ENCODE assay signal across 18 cellular contexts in genomic region chr1:219121634-219122033, GRCh38.
"Had no signal": no experiment of that assay in that cellular context is flagged by ENCODE, and none has a peak within 500 bp of the region (broad histone marks: within the 10 kb centered on the region; RNA-seq: fewer than 3 reads in every experiment).

No MANE protein-coding gene starts in this region.

- H3K27me3 Mint-ChIP-seq: activated CD4-positive, alpha-beta T cell treated with anti-CD3 and anti-CD28 coated beads, Interleukin-2, amount 10 ng/mL, durations not matched to agents 24 days and 14 days; progenitor cell of endocrine pancreas had no signal

- H3K36me3 Mint-ChIP-seq: naive thymus-derived CD8-positive, alpha-beta T cell; WTC11 had no signal

- DNase-seq: activated CD4-positive, alpha-beta T cell treated with anti-CD3 and anti-CD28 coated beads, Interleukin-2, amount 10 ng/mL, durations not matched to agents 24 days and 14 days; activated naive CD4-positive, alpha-beta T cell; cortex of kidney; effector CD8-positive, alpha-beta T cell; mucosa of descending colon; naive thymus-derived CD8-positive, alpha-beta T cell; nucleus accumbens; spleen; stimulated activated CD4-positive, alpha-beta T cell treated with anti-CD3 and anti-CD28 coated beads, Interleukin-1b, Interleukin-23, amount 100 ng/mL, for 48 hours; stimulated activated naive CD4-positive, alpha-beta T cell; T-helper 17 cell had no signal

- H3K4me3 Mint-ChIP-seq: activated CD4-positive, alpha-beta T cell treated with anti-CD3 and anti-CD28 coated beads, Interleukin-2, amount 10 ng/mL, durations not matched to agents 24 days and 14 days; activated T-helper 1 cell treated with anti-CD3 and anti-CD28 coated beads, Interleukin-12 subunit alpha, Interleukin-12 subunit beta, Interleukin-2, Interleukin-4 antibody, amounts not matched to agents 30 ng/mL and 10 ng/mL and 1 ng/mL, durations not matched to agents 14 hours and 24 hours and 36 hours; naive thymus-derived CD8-positive, alpha-beta T cell; T-helper 17 cell; WTC11 had no signal

- H3K9me3 Mint-ChIP-seq: activated CD4-positive, alpha-beta T cell treated with anti-CD3 and anti-CD28 coated beads, Interleukin-2, amount 10 ng/mL, durations not matched to agents 24 days and 14 days; activated T-helper 1 cell treated with anti-CD3 and anti-CD28 coated beads, Interleukin-12 subunit alpha, Interleukin-12 subunit beta, Interleukin-2, Interleukin-4 antibody, amounts not matched to agents 30 ng/mL and 10 ng/mL and 1 ng/mL, durations not matched to agents 14 hours and 24 hours and 36 hours; WTC11 had no signal

- H3K4me1 Mint-ChIP-seq: activated CD4-positive, alpha-beta T cell treated with anti-CD3 and anti-CD28 coated beads, Interleukin-2, amount 10 ng/mL, durations not matched to agents 24 days and 14 days; naive thymus-derived CD8-positive, alpha-beta T cell; T-helper 17 cell had no signal

- H3K27ac ChIP-seq: ascending aorta, cardiac muscle cell had no signal

- ATAC-seq: mucosa of descending colon; naive thymus-derived CD8-positive, alpha-beta T cell; T-helper 17 cell; WTC11 had no signal

- H3K4me3 ChIP-seq: cardiac muscle cell, lung, mucosa of descending colon, spleen, testis had no signal

- H3K27ac Mint-ChIP-seq: activated CD4-positive, alpha-beta T cell treated with anti-CD3 and anti-CD28 coated beads, Interleukin-2, amount 10 ng/mL, durations not matched to agents 24 days and 14 days; activated T-helper 1 cell treated with anti-CD3 and anti-CD28 coated beads, Interleukin-12 subunit alpha, Interleukin-12 subunit beta, Interleukin-2, Interleukin-4 antibody, amounts not matched to agents 30 ng/mL and 10 ng/mL and 1 ng/mL, durations not matched to agents 14 hours and 24 hours and 36 hours; naive thymus-derived CD8-positive, alpha-beta T cell; progenitor cell of endocrine pancreas; T-helper 17 cell; WTC11 had no signal

- H3K27me3 ChIP-seq: ascending aorta, cardiac muscle cell, spleen, testis had no signal

- H3K9me3 ChIP-seq: ascending aorta, mucosa of descending colon, spleen, testis had no signal

- H3K36me3 ChIP-seq: ascending aorta, cardiac muscle cell, spleen had no signal
